In the genomic region with DNA sequence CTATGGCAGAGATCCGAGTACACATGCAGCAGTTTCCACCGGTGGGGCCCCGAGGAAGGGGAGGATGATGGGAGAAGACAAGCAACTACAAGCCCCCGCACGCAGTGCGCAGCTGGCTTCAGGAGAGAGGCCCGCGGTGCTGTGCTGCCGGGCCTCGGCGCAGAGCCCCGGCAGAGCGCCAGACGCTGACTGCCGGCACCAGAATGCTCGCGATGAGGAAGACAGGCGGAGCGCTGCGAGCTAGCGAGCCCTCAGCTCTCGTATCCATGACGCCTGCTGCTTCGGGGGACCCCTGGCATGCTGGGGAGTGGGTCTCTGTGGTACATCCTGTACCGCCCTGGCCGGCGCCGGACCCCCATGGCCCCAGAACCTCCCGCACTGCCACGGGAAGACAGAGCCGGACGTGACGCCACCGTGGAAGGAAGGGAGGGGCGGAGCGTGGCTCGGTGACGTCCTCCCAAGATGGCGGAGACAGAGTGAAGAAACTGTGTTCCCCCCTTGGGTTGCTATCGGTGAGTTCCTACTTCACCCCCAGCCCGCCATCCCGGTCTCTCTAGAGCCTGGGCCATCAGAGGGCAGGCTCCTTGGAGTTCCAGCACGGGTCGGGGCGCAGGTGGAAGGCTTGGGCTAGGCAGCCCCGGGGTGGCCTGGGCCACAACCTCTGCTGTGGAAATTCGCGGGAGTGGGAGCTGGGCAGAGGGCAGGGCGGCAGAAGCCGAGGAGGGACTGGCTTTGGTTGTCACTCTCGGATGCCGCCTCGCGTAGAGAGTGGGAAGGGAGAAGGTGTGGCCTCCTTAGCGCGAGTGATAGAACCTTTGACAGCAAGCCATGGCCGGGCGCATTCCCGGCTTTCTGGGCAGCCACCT, we compare ENCODE assay signal across 1 cellular context.
TF ChIP-seq lines count a peak whose summit lies in the region.

MYNN (plus strand) TSS at position 446 of the 866 bp plus-strand sequence. CDS start 900 bp downstream, outside the sequence.

TF ChIP-seq in HepG2, 621 proteins besides CTCF, POLR2A, EP300 and RAD21 (continued from another document and continues in another):
- TF ChIP-seq, protein P1, sequence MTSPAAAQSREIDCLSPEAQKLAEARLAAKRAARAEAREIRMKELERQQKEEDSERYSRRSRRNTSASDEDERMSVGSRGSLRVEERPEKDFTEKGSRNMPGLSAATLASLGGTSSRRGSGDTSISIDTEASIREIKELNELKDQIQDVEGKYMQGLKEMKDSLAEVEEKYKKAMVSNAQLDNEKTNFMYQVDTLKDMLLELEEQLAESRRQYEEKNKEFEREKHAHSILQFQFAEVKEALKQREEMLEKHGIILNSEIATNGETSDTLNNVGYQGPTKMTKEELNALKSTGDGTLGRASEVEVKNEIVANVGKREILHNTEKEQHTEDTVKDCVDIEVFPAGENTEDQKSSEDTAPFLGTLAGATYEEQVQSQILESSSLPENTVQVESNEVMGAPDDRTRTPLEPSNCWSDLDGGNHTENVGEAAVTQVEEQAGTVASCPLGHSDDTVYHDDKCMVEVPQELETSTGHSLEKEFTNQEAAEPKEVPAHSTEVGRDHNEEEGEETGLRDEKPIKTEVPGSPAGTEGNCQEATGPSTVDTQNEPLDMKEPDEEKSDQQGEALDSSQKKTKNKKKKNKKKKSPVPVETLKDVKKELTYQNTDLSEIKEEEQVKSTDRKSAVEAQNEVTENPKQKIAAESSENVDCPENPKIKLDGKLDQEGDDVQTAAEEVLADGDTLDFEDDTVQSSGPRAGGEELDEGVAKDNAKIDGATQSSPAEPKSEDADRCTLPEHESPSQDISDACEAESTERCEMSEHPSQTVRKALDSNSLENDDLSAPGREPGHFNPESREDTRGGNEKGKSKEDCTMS (CRISPR knock-in tag; conservative IDR thresholded peaks at IDR 0.05): no peak
- no peak for TF ChIP-seq RBM22 (optimal IDR thresholded peaks at IDR 0.05; ENCODE audit: low read length)
- 0 out of 2 replicates have a peak, but pooled peaks have one; percentile 47 for TF ChIP-seq TSC22D2 (CRISPR knock-in tag; IDR thresholded peaks at IDR 0.05; ENCODE audit: borderline replicate concordance)
- peak; percentile 79 for TF ChIP-seq ZNF775 (CRISPR knock-in tag; IDR thresholded peaks at IDR 0.05; ENCODE audit: borderline replicate concordance)
- no peak; the same call in 1 of the 2 replicates for TF ChIP-seq ZNF414 (CRISPR knock-in tag; IDR thresholded peaks at IDR 0.05)
- no peak for TF ChIP-seq HNRNPK (IDR thresholded peaks at IDR 0.05; ENCODE audit: low read depth, low read length, poor library complexity, severe bottlenecking)
- peak; percentile 14 for TF ChIP-seq ZEB1 (IDR thresholded peaks at IDR 0.05; ENCODE audit: insufficient replicate concordance, low read depth)
- TF ChIP-seq ATF4 (CRISPR knock-in tag; IDR thresholded peaks at IDR 0.05): no peak; a peak in 1 of 4 replicates
- TF ChIP-seq SRSF1 (optimal IDR thresholded peaks at IDR 0.05; ENCODE audit: low read depth, low read length): peak; percentile 90
- TF ChIP-seq HES4 (CRISPR knock-in tag; IDR thresholded peaks at IDR 0.05; ENCODE audit: borderline replicate concordance): peak; percentile 86; the same call in 1 of the 2 replicates
- TF ChIP-seq ZNF891 (CRISPR knock-in tag; IDR thresholded peaks at IDR 0.05): peak; percentile 75; the same call in 1 of the 2 replicates
- TF ChIP-seq IRF2 (CRISPR knock-in tag; IDR thresholded peaks at IDR 0.05): peak; percentile 77
- peak; percentile 85 for TF ChIP-seq ZNF883 (CRISPR knock-in tag; IDR thresholded peaks at IDR 0.05; ENCODE audit: not compliant biosample characterization)
- TF ChIP-seq ZNF362 (CRISPR knock-in tag; IDR thresholded peaks at IDR 0.05; ENCODE audit: borderline replicate concordance): no peak
- peak; percentile 97 for TF ChIP-seq ZNF776 (CRISPR knock-in tag; IDR thresholded peaks at IDR 0.05)
- TF ChIP-seq MTA1 (CRISPR knock-in tag; IDR thresholded peaks at IDR 0.05; ENCODE audit: borderline replicate concordance): peak; percentile 57; the same call in 1 of the 2 replicates
- TF ChIP-seq KAT2B (IDR thresholded peaks at IDR 0.05; ENCODE audit: borderline replicate concordance, low read depth, low read length): no peak
- TF ChIP-seq GPBP1L1 (CRISPR knock-in tag; IDR thresholded peaks at IDR 0.05): no peak
- no peak for TF ChIP-seq ZBTB1 (CRISPR knock-in tag; IDR thresholded peaks at IDR 0.05; ENCODE audit: borderline replicate concordance)
- peak; percentile 66 for TF ChIP-seq ISL2 (CRISPR knock-in tag; IDR thresholded peaks at IDR 0.05)
- TF ChIP-seq MXD1 (CRISPR knock-in tag; IDR thresholded peaks at IDR 0.05): peak; percentile 90
- peak; percentile 78 for TF ChIP-seq SPEN (CRISPR knock-in tag; IDR thresholded peaks at IDR 0.05; ENCODE audit: low read depth)
- TF ChIP-seq ZNF724P (CRISPR knock-in tag; IDR thresholded peaks at IDR 0.05; ENCODE audit: borderline replicate concordance): no peak
- TF ChIP-seq GPN1 (CRISPR knock-in tag; IDR thresholded peaks at IDR 0.05; ENCODE audit: borderline replicate concordance): no peak
- peak; percentile 37; the same call in 1 of the 2 replicates for TF ChIP-seq ATF7-NPFF (CRISPR knock-in tag; IDR thresholded peaks at IDR 0.05; ENCODE audit: low read depth)
- no peak; the same call in 1 of the 2 replicates for TF ChIP-seq ZNF609 (CRISPR knock-in tag; IDR thresholded peaks at IDR 0.05; ENCODE audit: borderline replicate concordance)
- TF ChIP-seq SMAD1 (CRISPR knock-in tag; IDR thresholded peaks at IDR 0.05; ENCODE audit: borderline replicate concordance, low read depth): no peak
- TF ChIP-seq EED (CRISPR knock-in tag; IDR thresholded peaks at IDR 0.05): peak; percentile 76; the same call in 1 of the 2 replicates
- TF ChIP-seq ZNF24 (IDR thresholded peaks at IDR 0.05): no peak
- peak; percentile 84; the same call in 1 of the 2 replicates for TF ChIP-seq ZNF773 (CRISPR knock-in tag; IDR thresholded peaks at IDR 0.05; ENCODE audit: borderline replicate concordance)
- no peak for TF ChIP-seq CEBPZ (IDR thresholded peaks at IDR 0.05; ENCODE audit: low read length)
- no peak; the same call in 1 of the 2 replicates for TF ChIP-seq ATF7 (IDR thresholded peaks at IDR 0.05)
- TF ChIP-seq ATF7 (CRISPR knock-in tag; IDR thresholded peaks at IDR 0.05): no peak
- TF ChIP-seq ZNF75D (CRISPR knock-in tag; IDR thresholded peaks at IDR 0.05; ENCODE audit: borderline replicate concordance): peak; percentile 81; the same call in 1 of the 2 replicates
- TF ChIP-seq ZBTB7A (CRISPR knock-in tag; IDR thresholded peaks at IDR 0.05): no peak; the same call in none of the 2 replicates
- TF ChIP-seq ZFP36 (IDR thresholded peaks at IDR 0.05; ENCODE audit: borderline replicate concordance, low read depth, low read length, partially characterized antibody): no peak
- TF ChIP-seq ONECUT2 (CRISPR knock-in tag; IDR thresholded peaks at IDR 0.05): no peak
- TF ChIP-seq E2F2 (CRISPR knock-in tag; IDR thresholded peaks at IDR 0.05; ENCODE audit: borderline replicate concordance): peak; percentile 95; the same call in 1 of the 2 replicates
- peak; percentile 87 for TF ChIP-seq ATF1 (CRISPR knock-in tag; IDR thresholded peaks at IDR 0.05)
